Comparison of ENCODE assay signal across 8 cellular contexts in genomic region chr20:41738584-41739193, GRCh38.
DNase-seq lines count a peak whose midpoint lies in the region; ATAC-seq and TF ChIP-seq lines count a peak whose summit lies in the region.

No MANE protein-coding gene starts in this region.

- no peak overlapping the region for H3K4me3 ChIP-seq in coronary artery
- no peak overlapping the region for H3K4me3 ChIP-seq in stomach

- TF ChIP-seq EP300 in stomach (IDR thresholded peaks at IDR 0.05) = no peak

- intact Hi-C loops in stomach (cut with DNase I; ENCODE audit: low total_unique reads) = no loop called here

- WGBS in stomach, 5 donors = 11 to 14% (median 13%) methylated on average over 7 of the region's 7 CpGs

- H3K4me1 ChIP-seq in stomach = peaks cover 0 to 5% (median 2%) of the 10 kb centered on the region in 4 donors

- DNase-seq in AG08395 (ENCODE audit: low spot score) = peak; percentile 67
- peak; percentile 22 for DNase-seq in NCI-H1092 (lab: John Stamatoyannopoulos, UW)
- peak in 3 of 5 donors; percentile 3 to 22 (median 4) for DNase-seq in T-helper 1 cell
- DNase-seq in coronary artery (ENCODE audit: low spot score) = no peak
- peak; percentile 58 to 67 for DNase-seq in lung microvascular endothelial cell (ENCODE audit: low read depth in 2 of 2)
- DNase-seq in stomach = peak; percentile 58

- no peaks in the 10 kb centered on the region for H3K36me3 ChIP-seq in stomach

- TF ChIP-seq CTCF in coronary artery (IDR thresholded peaks at IDR 0.05) (peak; percentile 61), stomach (IDR thresholded peaks at IDR 0.05) (peak in 4 of 7 experiments; percentile 53 to 79 (median 64))

- TF ChIP-seq POLR2A in stomach (IDR thresholded peaks at IDR 0.05) = no peak

- peaks cover 0 to 7% (median 2%) of the 10 kb centered on the region in 4 donors for H3K9me3 ChIP-seq in stomach

- H3K27ac ChIP-seq in coronary artery (no peak overlapping the region), stomach (no peak overlapping the region)

- H3K27me3 ChIP-seq in stomach = no peaks in the 10 kb centered on the region

- peak; percentile 75 for ATAC-seq in GM18511 (IDR thresholded peaks at IDR 0.05; ENCODE audit: unreplicated experiment)
- no peak for ATAC-seq in GM18517 (IDR thresholded peaks at IDR 0.05; ENCODE audit: unreplicated experiment)
